ENCODE assay signal across 9 cellular contexts in genomic region chr11:96293583-96293982, GRCh38. TPM values are rescaled to one million over a fixed set of nuclear protein-coding genes. Genes with fewer than 3 reads are reported as not detected.
DNase-seq lines count a peak whose midpoint lies in the region; ATAC-seq and TF ChIP-seq lines count a peak whose summit lies in the region.
"Had no signal": no experiment of that assay in that cellular context is flagged by ENCODE, and none has a peak within 500 bp of the region (broad histone marks: within the 10 kb centered on the region; RNA-seq: fewer than 3 reads in every experiment).

No MANE protein-coding gene starts in this region.

- no peak overlapping the region for H2AK5ac ChIP-seq in IMR-90 (ENCODE audit: low read depth, low read length)

- ATAC-seq in GM21447 (IDR thresholded peaks at IDR 0.05; ENCODE audit: unreplicated experiment) (peak; percentile 84), IMR-90 (ENCODE audit: low read depth) (0 out of 2 replicates have a peak, but pooled peaks have one; percentile 27)
- ATAC-seq: HCT116 had no signal

- H3K27me3 ChIP-seq in IMR-90 (ENCODE audit: control insufficient read depth, insufficient read depth, low read length) = no peaks in the 10 kb centered on the region

- H2BK20ac ChIP-seq in IMR-90 (ENCODE audit: low read depth, low read length) = no peak overlapping the region

- TF ChIP-seq POLR2A in IMR-90 (IDR thresholded peaks at IDR 0.05; ENCODE audit: low read depth, low read length) = no peak

- H3K36me3 ChIP-seq in IMR-90 (ENCODE audit: control insufficient read depth, insufficient read depth, low read length) (peaks cover 2% of the 10 kb centered on the region), OCI-LY7 (ENCODE audit: insufficient read depth, low read length) (no peaks in the 10 kb centered on the region)

- in situ Hi-C loops in IMR-90 (cut with MboI; ENCODE audit: low sequenced_read_pairs) = no loop called here
- in situ Hi-C loops in G401 (cut with HindIII; ENCODE audit: low sequenced_read_pairs) = no loop called here

- no peak for TF ChIP-seq RAD21 in IMR-90 (IDR thresholded peaks at IDR 0.05; ENCODE audit: low read length)

- no TSS peak for BruUV-seq in IMR-90 (replicated peaks; lab: Mats Ljungman, UMichigan)
- no TSS peak for BruUV-seq in OCI-LY7 (replicated peaks; lab: Mats Ljungman, UMichigan)

- peak overlapping the region; percentile 17; the same call in 1 of the 2 replicates for H3K14ac ChIP-seq in IMR-90 (replicated peaks; ENCODE audit: low read depth, low read length)

- peaks cover 9% of the 10 kb centered on the region; the same call in 1 of the 2 replicates for H4K20me1 ChIP-seq in IMR-90 (ENCODE audit: insufficient read depth, low read length)
- H4K20me1 ChIP-seq in OCI-LY7 (ENCODE audit: insufficient read depth, low read length) = no peaks in the 10 kb centered on the region

- no peak overlapping the region for H3K4me3 ChIP-seq in GM12864 (ENCODE audit: low read depth, low read length)
- no peak overlapping the region; the same call in 1 of the 2 replicates for H3K4me3 ChIP-seq in IMR-90 (ENCODE audit: insufficient read depth, low read depth, low read length)
- H3K4me3 ChIP-seq in OCI-LY7 (ENCODE audit: low read depth, low read length, poor library complexity, severe bottlenecking) = no peak overlapping the region

- H3K9me1 ChIP-seq in IMR-90 (ENCODE audit: insufficient read depth, low read length) = peaks cover 2% of the 10 kb centered on the region

- no peak overlapping the region for H3K56ac ChIP-seq in IMR-90 (ENCODE audit: extremely low read depth, insufficient read depth, low read length)

- H3K79me1 ChIP-seq in IMR-90 (ENCODE audit: low read depth in 1 of 2, low read length in 2 of 2) = peaks cover 28 to 50% of the 10 kb centered on the region in 2 experiments

- H3K18ac ChIP-seq in IMR-90 (ENCODE audit: low read depth, low read length) = 0 out of 2 replicates have a peak overlapping the region, but pooled peaks have one; percentile 48

- H3K9me2 ChIP-seq in OCI-LY7 (ENCODE audit: insufficient read depth, low read length) = no peaks in the 10 kb centered on the region

- H3K27ac ChIP-seq in IMR-90 (ENCODE audit: insufficient read depth, low read length) (no peak overlapping the region), OCI-LY7 (ENCODE audit: low read depth, low read length, poor library complexity, severe bottlenecking) (no peak overlapping the region)

- H2BK5ac ChIP-seq in IMR-90 (ENCODE audit: low read depth, low read length, poor library complexity, severe bottlenecking) = no peak overlapping the region

- H3K4ac ChIP-seq in IMR-90 (ENCODE audit: low read depth, low read length) = no peak overlapping the region

- H4K8ac ChIP-seq in IMR-90 (ENCODE audit: low read depth in 2 of 2, low read length in 2 of 2) = no peak overlapping the region; a peak in 1 of 4 replicates

- no peaks in the 10 kb centered on the region for H3K79me2 ChIP-seq in OCI-LY7 (ENCODE audit: insufficient read depth, low read depth, low read length)

- DNase-seq in GM12864 (ENCODE audit: low read depth) = peak; percentile 13
- no peak for DNase-seq in IMR-90
- peak; percentile 45 for DNase-seq in globus pallidus (ENCODE audit: low spot score)
- no peak for DNase-seq in OCI-LY7 (ENCODE audit: low spot score)
- no peak for DNase-seq in G401 (ENCODE audit: low spot score)
- no peak for DNase-seq in NCI-H1436 (lab: John Stamatoyannopoulos, UW)
- DNase-seq in cerebellar nuclear complex (lab: John Stamatoyannopoulos, UW) = no peak

- dilution Hi-C loops in IMR-90 (cut with HindIII; ENCODE audit: low sequenced_read_pairs, unreplicated experiment) = no loop called here

- H3K4me2 ChIP-seq in IMR-90 (ENCODE audit: low read depth, low read length) (peak overlapping the region; percentile 87), OCI-LY7 (ENCODE audit: low read length) (no peak overlapping the region)

- H2AFZ ChIP-seq in IMR-90 (replicated peaks; ENCODE audit: low read length, poor library complexity) (no peak overlapping the region), OCI-LY7 (ENCODE audit: low read length) (no peak overlapping the region)

- intact Hi-C loops in IMR-90 (cut with micrococcal nuclease) (no loop called here), OCI-LY7 (cut with micrococcal nuclease; ENCODE audit: unreplicated experiment) (no loop called here)

- H3K4me1 ChIP-seq in IMR-90 (ENCODE audit: control insufficient read depth, insufficient read depth, low read length) (peaks cover 1% of the 10 kb centered on the region; the same call in 1 of the 2 replicates), OCI-LY7 (ENCODE audit: insufficient read depth, low read length, poor library complexity, severe bottlenecking) (no peaks in the 10 kb centered on the region)

- no peak overlapping the region for H2BK120ac ChIP-seq in IMR-90 (ENCODE audit: low read depth, low read length)

- H3K9me3 ChIP-seq in IMR-90 (ENCODE audit: control insufficient read depth, insufficient read depth, low read length) (no peaks in the 10 kb centered on the region), OCI-LY7 (ENCODE audit: low read length) (no peaks in the 10 kb centered on the region)

- H4K5ac ChIP-seq in IMR-90 (ENCODE audit: low read depth, low read length) = no peak overlapping the region

- no peak for TF ChIP-seq CTCF in GM12864 (IDR thresholded peaks at IDR 0.05; ENCODE audit: low read depth, low read length, missing control alignments)
- TF ChIP-seq CTCF in IMR-90 (conservative IDR thresholded peaks at IDR 0.05; ENCODE audit: low read depth, low read length) = no peak
- TF ChIP-seq CTCF in OCI-LY7 (conservative IDR thresholded peaks at IDR 0.05; ENCODE audit: low read length) = no peak

- no peak overlapping the region for H3K9ac ChIP-seq in IMR-90 (ENCODE audit: low read depth, low read length)

- no CpG with 5 or more reads among the region's 3 CpGs for WGBS in IMR-90 (ENCODE audit: extremely low coverage in 2 of 2, insufficient read length in 1 of 2), 2 experiments

- H2BK15ac ChIP-seq in IMR-90 (ENCODE audit: low read depth, low read length) = no peak overlapping the region

- POLR2A ChIA-PET in IMR-90 (lab: Charles Lee; ENCODE audit: unreplicated experiment) = no interaction called here
- POLR2A ChIA-PET in OCI-LY7 (lab: Charles Lee) = interaction anchor here (1.0 kb wide), 1 partner anchor 12 kb away, joined by 4 read pairs; no protein-coding TSS in a partner anchor

- H4K91ac ChIP-seq in IMR-90 (ENCODE audit: insufficient read depth, low read depth, low read length) = no peak overlapping the region

- peak overlapping the region; percentile 8; the same call in 1 of the 2 replicates for H3K23ac ChIP-seq in IMR-90 (ENCODE audit: low read depth, low read length)

- CTCF ChIA-PET in IMR-90 (lab: Yijun Ruan, JAX) = no interaction called here
- CTCF ChIA-PET in OCI-LY7 (lab: Charles Lee; ENCODE audit: unreplicated experiment) = no interaction called here

- H2AK9ac ChIP-seq in IMR-90 (replicated peaks; ENCODE audit: low read depth, low read length, poor library complexity) = no peak overlapping the region

TF ChIP-seq in IMR-90, 13 proteins besides CTCF, POLR2A, EP300 and RAD21:
- TF ChIP-seq MAFK (IDR thresholded peaks at IDR 0.05; ENCODE audit: low read depth, low read length) (no peak), BHLHE40 (IDR thresholded peaks at IDR 0.05; ENCODE audit: low read depth, low read length) (no peak), CEBPB (IDR thresholded peaks at IDR 0.05; ENCODE audit: low read depth, low read length) (no peak), MAZ (IDR thresholded peaks at IDR 0.05; ENCODE audit: borderline replicate concordance, low read depth, low read length) (no peak), SMC3 (IDR thresholded peaks at IDR 0.05; ENCODE audit: low read depth, low read length) (no peak), RFX5 (IDR thresholded peaks at IDR 0.05; ENCODE audit: low read depth, low read length) (no peak), RCOR1 (IDR thresholded peaks at IDR 0.05; ENCODE audit: insufficient replicate concordance, low read length) (no peak), FOS (IDR thresholded peaks at IDR 0.05; ENCODE audit: low read depth, low read length) (no peak), USF2 (IDR thresholded peaks at IDR 0.05; ENCODE audit: low read depth, low read length) (no peak), MXI1 (IDR thresholded peaks at IDR 0.05; ENCODE audit: borderline replicate concordance, low read depth, low read length) (no peak), CHD1 (IDR thresholded peaks at IDR 0.05; ENCODE audit: low read depth, low read length) (no peak), ELK1 (IDR thresholded peaks at IDR 0.05; ENCODE audit: borderline replicate concordance, low read depth, low read length) (no peak), NFE2L2 (IDR thresholded peaks at IDR 0.05; ENCODE audit: low read depth, low read length) (no peak)

RNA-seq across cellular contexts. Expression of gene MAML2, which starts 49.4 kb away (rescaled TPM):
- total RNA-seq in IMR-90 (2012; rRNA removed) = 18.1 and 19.5 TPM in 2 replicates
- 15.0 and 18.6 TPM in 2 replicates for polyA plus RNA-seq in IMR-90 (2012; rRNA removed)
- polyA plus RNA-seq in IMR-90 (2012; cell fraction: cytosol; rRNA removed) = 3.8 and 11.0 TPM in 2 replicates
- 9.7 and 20.0 TPM in 2 replicates for polyA plus RNA-seq in IMR-90 (2012; cell fraction: nucleus; rRNA removed; ENCODE audit: low replicate concordance)
- 0.54 and 1.0 TPM in 2 replicates for total RNA-seq in OCI-LY7 (2014; rRNA removed; shearing (Covaris generic))
- total RNA-seq in OCI-LY7 (2022) = 0.15 and 0.26 TPM in 2 replicates
- not detected in 2 replicates for total RNA-seq in G401 (2014; rRNA removed; shearing (Covaris generic))

Comparison
In these comparisons a context has a peak if more than half of its experiments do, and no peak if none do; other contexts are left out.
1. DNase-seq: peak in GM12864 (single experiment) and globus pallidus (single experiment); none in IMR-90 (single experiment), OCI-LY7 (single experiment), G401 (single experiment), NCI-H1436 (single experiment) and cerebellar nuclear complex (0 of 2).